Comparison of ENCODE assay signal across 25 cellular contexts in genomic region chr21:27776925-27777553, GRCh38.
DNase-seq lines count a peak whose midpoint lies in the region; ATAC-seq, FAIRE-seq and TF ChIP-seq lines count a peak whose summit lies in the region.
"Had no signal": no experiment of that assay in that cellular context is flagged by ENCODE, and none has a peak within 500 bp of the region (broad histone marks: within the 10 kb centered on the region; RNA-seq: fewer than 3 reads in every experiment).

No MANE protein-coding gene starts in this region.

- no peaks in the 10 kb centered on the region for H4K20me1 ChIP-seq in mammary epithelial cell (ENCODE audit: insufficient read depth, low read length)

- H3K4me1 ChIP-seq in mammary epithelial cell (ENCODE audit: insufficient read depth, low read length) (no peaks in the 10 kb centered on the region), left ventricle myocardium inferior (peaks cover 15% of the 10 kb centered on the region), pancreas (no peaks in the 10 kb centered on the region)
- H3K4me1 ChIP-seq: ascending aorta had no signal

- H3K27me3 ChIP-seq in mammary epithelial cell (ENCODE audit: insufficient read depth, low read length), result no peaks in the 10 kb centered on the region
- no peaks in the 10 kb centered on the region for H3K27me3 ChIP-seq in left ventricle myocardium inferior (ENCODE audit: low read depth)
- no peaks in the 10 kb centered on the region for H3K27me3 ChIP-seq in pancreas
- H3K27me3 ChIP-seq: ascending aorta, upper lobe of left lung had no signal

- H3K9me3 Mint-ChIP-seq in activated CD8-positive, alpha-beta memory T cell treated with anti-CD3 and anti-CD28 coated beads, Interleukin-2, amount 10 ng/mL, durations not matched to agents 7 days and 5 days (ENCODE audit: low read depth), result peaks cover 6% of the 10 kb centered on the region
- H3K9me3 Mint-ChIP-seq: CD8-positive, alpha-beta T cell had no signal

- no peak overlapping the region for H3K4me3 ChIP-seq in mammary epithelial cell (replicated peaks in 1 of 3; ENCODE audit: insufficient read depth in 1 of 3, low read depth in 2 of 3, low read length in 3 of 3)
- H3K4me3 ChIP-seq in left ventricle myocardium inferior, result no peak overlapping the region
- H3K4me3 ChIP-seq in pancreas, result no peak overlapping the region
- H3K4me3 ChIP-seq: ascending aorta, GM12878, psoas muscle, upper lobe of left lung had no signal

- WGBS in mammary epithelial cell (ENCODE audit: low coverage, missing lambda C conversion rate), result 48% methylated on average over 9 of the region's 9 CpGs
- WGBS in pancreas, 2 donors, result 42 to 49% methylated on average over 9 of the region's 9 CpGs

- FAIRE-seq in pancreas (lab: Jason Lieb, UNC), result no peak
- FAIRE-seq: endometrium, GM12878, GM19239 had no signal

- no peaks in the 10 kb centered on the region for H3K9me3 ChIP-seq in mammary epithelial cell (replicated peaks; ENCODE audit: insufficient read depth, low read length)
- H3K9me3 ChIP-seq in left ventricle myocardium inferior (replicated peaks), result no peaks in the 10 kb centered on the region
- H3K9me3 ChIP-seq in pancreas, result no peaks in the 10 kb centered on the region
- H3K9me3 ChIP-seq: ascending aorta, psoas muscle, upper lobe of left lung had no signal

- no peak overlapping the region for H3K27ac ChIP-seq in mammary epithelial cell (ENCODE audit: insufficient read depth, low read depth, low read length)
- no peak overlapping the region for H3K27ac ChIP-seq in left ventricle myocardium inferior (replicated peaks)
- no peak overlapping the region for H3K27ac ChIP-seq in pancreas
- H3K27ac ChIP-seq in caudate nucleus (ENCODE audit: low read depth, low read length), result no peak overlapping the region
- H3K27ac ChIP-seq: ascending aorta, KMS-11, psoas muscle, RWPE1, upper lobe of left lung had no signal

- peak overlapping the region; percentile 1 for H2AFZ ChIP-seq in mammary epithelial cell (ENCODE audit: low read depth, low read length)

- peak; percentile 26 for DNase-seq in M059J (ENCODE audit: low read depth)
- DNase-seq in mammary epithelial cell, result no peak
- DNase-seq in left ventricle myocardium inferior, result peak; percentile 25
- peak in 4 of 6 donors; percentile 9 to 28 (median 24) for DNase-seq in pancreas
- no peak for DNase-seq in caudate nucleus (lab: John Stamatoyannopoulos, UW)
- DNase-seq in activated CD8-positive, alpha-beta memory T cell treated with anti-CD3 and anti-CD28 coated beads, Interleukin-2, amount 10 ng/mL, durations not matched to agents 7 days and 5 days, result no peak
- DNase-seq: activated T-cell treated with anti-CD3 and anti-CD28 coated beads, Interleukin-2, amount 50 U/mL, for 72 hours; CD8-positive, alpha-beta T cell; cortex of kidney; foreskin melanocyte; NCI-H1105 treated with DMSO at 0.1 percent for 48 hours; NCI-H2081 treated with DMSO at 0.1 percent for 48 hours; stimulated activated CD4-positive, alpha-beta T cell treated with anti-CD3 and anti-CD28 coated beads, Interleukin-4, amount 100 ng/mL, for 4 hours; SW 1271; upper lobe of left lung had no signal

- no peak for TF ChIP-seq CTCF in mammary epithelial cell (conservative IDR thresholded peaks at IDR 0.05 in 1 of 2, IDR thresholded peaks at IDR 0.05 in 1 of 2; ENCODE audit: extremely low read depth in 1 of 2, insufficient read depth in 1 of 2, low read depth in 1 of 2, low read length in 2 of 2)
- TF ChIP-seq CTCF in left ventricle myocardium inferior (IDR thresholded peaks at IDR 0.05; ENCODE audit: borderline replicate concordance), result no peak
- TF ChIP-seq CTCF in pancreas (IDR thresholded peaks at IDR 0.05), result no peak

- H3K79me2 ChIP-seq in mammary epithelial cell (ENCODE audit: insufficient read depth, low read length), result no peaks in the 10 kb centered on the region

- H3K27me3 Mint-ChIP-seq in activated CD8-positive, alpha-beta memory T cell treated with anti-CD3 and anti-CD28 coated beads, Interleukin-2, amount 10 ng/mL, durations not matched to agents 7 days and 5 days, result no peaks in the 10 kb centered on the region
- H3K27me3 Mint-ChIP-seq: activated naive CD4-positive, alpha-beta T cell treated with anti-CD3 and anti-CD28 coated beads, Interleukin-2, amount 50 U/mL, for 24 hours had no signal

- no peak overlapping the region for H3K4me2 ChIP-seq in mammary epithelial cell (ENCODE audit: insufficient read depth, low read depth, low read length)
- H3K4me2 ChIP-seq: KMS-11 had no signal

- dilution Hi-C loops in mammary epithelial cell (cut with HindIII; ENCODE audit: low sequenced_read_pairs), result no loop called here

- no peak overlapping the region for H3K4me3 Mint-ChIP-seq in activated CD8-positive, alpha-beta memory T cell treated with anti-CD3 and anti-CD28 coated beads, Interleukin-2, amount 10 ng/mL, durations not matched to agents 7 days and 5 days
- H3K4me3 Mint-ChIP-seq: activated naive CD4-positive, alpha-beta T cell treated with anti-CD3 and anti-CD28 coated beads, Interleukin-2, amount 50 U/mL, for 24 hours; activated T-cell treated with anti-CD3 and anti-CD28 coated beads, Interleukin-2, amount 50 U/mL, for 72 hours; CD8-positive, alpha-beta T cell had no signal

- intact Hi-C loops in mammary epithelial cell (cut with micrococcal nuclease) (no loop called here), left ventricle myocardium inferior (cut with micrococcal nuclease) (no loop called here), pancreas (cut with DNase I) (no loop called here)

- no peaks in the 10 kb centered on the region for H3K4me1 Mint-ChIP-seq in activated CD8-positive, alpha-beta memory T cell treated with anti-CD3 and anti-CD28 coated beads, Interleukin-2, amount 10 ng/mL, durations not matched to agents 7 days and 5 days
- H3K4me1 Mint-ChIP-seq: activated naive CD4-positive, alpha-beta T cell treated with anti-CD3 and anti-CD28 coated beads, Interleukin-2, amount 50 U/mL, for 24 hours had no signal

- no peak overlapping the region for H3K9ac ChIP-seq in mammary epithelial cell (ENCODE audit: insufficient read depth, low read length)
- H3K9ac ChIP-seq: KMS-11 had no signal

- ATAC-seq in pancreas, result peak in 2 of 4 donors; percentile 23 to 37
- no peak for ATAC-seq in activated CD8-positive, alpha-beta memory T cell treated with anti-CD3 and anti-CD28 coated beads, Interleukin-2, amount 10 ng/mL, durations not matched to agents 7 days and 5 days
- ATAC-seq in HG02610 (IDR thresholded peaks at IDR 0.05; ENCODE audit: unreplicated experiment), result no peak
- no peak for ATAC-seq in HG02642 (IDR thresholded peaks at IDR 0.05; ENCODE audit: poor library complexity, unreplicated experiment)
- ATAC-seq: activated T-cell treated with anti-CD3 and anti-CD28 coated beads, Interleukin-2, amount 50 U/mL, for 72 hours; CD8-positive, alpha-beta T cell; GM12878; psoas muscle had no signal

- H3K36me3 Mint-ChIP-seq in activated CD8-positive, alpha-beta memory T cell treated with anti-CD3 and anti-CD28 coated beads, Interleukin-2, amount 10 ng/mL, durations not matched to agents 7 days and 5 days, result no peaks in the 10 kb centered on the region
- H3K36me3 Mint-ChIP-seq: activated naive CD4-positive, alpha-beta T cell treated with anti-CD3 and anti-CD28 coated beads, Interleukin-2, amount 50 U/mL, for 24 hours; CD8-positive, alpha-beta T cell had no signal

- in situ Hi-C loops in mammary epithelial cell (cut with MboI; ENCODE audit: low sequenced_read_pairs in 2 of 2), result no loop called here

- CTCF ChIA-PET in mammary epithelial cell (lab: Charles Lee; ENCODE audit: low non-redundant PET), result no interaction called here
- CTCF ChIA-PET in activated CD8-positive, alpha-beta memory T cell treated with anti-CD3 and anti-CD28 coated beads, Interleukin-2, amount 10 ng/mL, durations not matched to agents 7 days and 5 days (lab: Charles Lee), result no interaction called here

- H3K27ac Mint-ChIP-seq in activated CD8-positive, alpha-beta memory T cell treated with anti-CD3 and anti-CD28 coated beads, Interleukin-2, amount 10 ng/mL, durations not matched to agents 7 days and 5 days, result no peak overlapping the region
- H3K27ac Mint-ChIP-seq: activated naive CD4-positive, alpha-beta T cell treated with anti-CD3 and anti-CD28 coated beads, Interleukin-2, amount 50 U/mL, for 24 hours; activated T-cell treated with anti-CD3 and anti-CD28 coated beads, Interleukin-2, amount 50 U/mL, for 72 hours; CD8-positive, alpha-beta T cell had no signal

- H3K36me3 ChIP-seq in mammary epithelial cell (ENCODE audit: insufficient read depth, low read length) (no peaks in the 10 kb centered on the region), left ventricle myocardium inferior (no peaks in the 10 kb centered on the region), pancreas (no peaks in the 10 kb centered on the region)
- H3K36me3 ChIP-seq: ascending aorta, upper lobe of left lung had no signal

- no TSS peak for BruUV-seq in mammary epithelial cell (replicated peaks; lab: Mats Ljungman, UMichigan)

Comparison
In these comparisons a context has a peak if more than half of its experiments do, and no peak if none do; other contexts are left out.
1. DNase-seq: peak in M059J (single experiment), left ventricle myocardium inferior (single experiment) and pancreas (4 of 6); none in mammary epithelial cell (single experiment), caudate nucleus (0 of 61) and activated CD8-positive, alpha-beta memory T cell treated with anti-CD3 and anti-CD28 coated beads, Interleukin-2, amount 10 ng/mL, durations not matched to agents 7 days and 5 days (single experiment).